In genomic region chr9:43127949-43128348, GRCh38 we compare ENCODE assay signal across 8 cellular contexts.
DNase-seq lines count a peak whose midpoint lies in the region; ATAC-seq and TF ChIP-seq lines count a peak whose summit lies in the region.
"Not testable (repeated sequence)": the region's sequence is repeated elsewhere in the genome, so short reads cannot be mapped to it uniquely, and the experiment has no call there.

No MANE protein-coding gene starts in this region.

- not testable (repeated sequence) for H3K4me3 Mint-ChIP-seq in WTC11, endodermal cell

- H3F3A ChIP-seq in PC-9 (ENCODE audit: insufficient read depth, low read depth); smooth muscle cell (ENCODE audit: low read depth): not testable (repeated sequence)

- not testable (repeated sequence) for H3K4me3 ChIP-seq in A673 (ENCODE audit: low read depth, low read length, poor library complexity, severe bottlenecking); PC-9; endodermal cell (ENCODE audit: low read length); left ventricle myocardium inferior; lower lobe of right lung; smooth muscle cell

- not testable (repeated sequence) for H2AFZ ChIP-seq in PC-9; smooth muscle cell (ENCODE audit: low read depth)

- 0 out of 2 replicates have a peak, but pooled peaks have one; percentile 28 for TF ChIP-seq CTCF in A673 (conservative IDR thresholded peaks at IDR 0.05; ENCODE audit: low read depth, low read length)
- peak; percentile 56 for TF ChIP-seq CTCF in PC-9 (conservative IDR thresholded peaks at IDR 0.05)
- not testable (repeated sequence) for TF ChIP-seq CTCF in WTC11 (IDR thresholded peaks at IDR 0.05)
- peak; percentile 59 for TF ChIP-seq CTCF in endodermal cell (conservative IDR thresholded peaks at IDR 0.05)
- peak; percentile 53 for TF ChIP-seq CTCF in left ventricle myocardium inferior (IDR thresholded peaks at IDR 0.05; ENCODE audit: borderline replicate concordance)
- peak; percentile 15 for TF ChIP-seq CTCF in lower lobe of right lung (IDR thresholded peaks at IDR 0.05)
- peak; percentile 26 for TF ChIP-seq CTCF in smooth muscle cell (IDR thresholded peaks at IDR 0.05; ENCODE audit: borderline replicate concordance, insufficient read depth, poor library complexity, severe bottlenecking)

- not testable (repeated sequence) for H3K79me2 ChIP-seq in PC-9 (ENCODE audit: low read depth); smooth muscle cell (ENCODE audit: low read depth)

- not testable (repeated sequence) for H3K9me3 ChIP-seq in A673 (ENCODE audit: low read depth, low read length, poor library complexity, severe bottlenecking); PC-9 (ENCODE audit: insufficient read depth, low read depth); endodermal cell (ENCODE audit: control insufficient read depth, low read length); left ventricle myocardium inferior (replicated peaks); lower lobe of right lung; smooth muscle cell (replicated peaks; ENCODE audit: low read depth)

- H3K27me3 Mint-ChIP-seq in WTC11 (ENCODE audit: low read depth) (peaks cover 81% of the 10 kb centered on the region), endodermal cell (ENCODE audit: insufficient read depth) (peaks cover 41% of the 10 kb centered on the region)

- peak; percentile 20; the same call in 1 of the 2 replicates for TF ChIP-seq RAD21 in Ishikawa (IDR thresholded peaks at IDR 0.05; ENCODE audit: low read depth)

- not testable (repeated sequence) for H3K4me1 ChIP-seq in A673 (ENCODE audit: insufficient read depth, low read length, poor library complexity, severe bottlenecking); PC-9 (replicated peaks; ENCODE audit: insufficient read depth); endodermal cell (ENCODE audit: control insufficient read depth, insufficient read depth, low read length); lower lobe of right lung; smooth muscle cell (ENCODE audit: low read depth)
- peaks cover 11% of the 10 kb centered on the region for H3K4me1 ChIP-seq in left ventricle myocardium inferior

- BruUV-seq in A673 (replicated peaks; lab: Mats Ljungman, UMichigan); PC-9 (replicated peaks; lab: Mats Ljungman, UMichigan): not testable (repeated sequence)

- H3K4me2 ChIP-seq in PC-9, smooth muscle cell: not testable (repeated sequence)

- H3K4me1 Mint-ChIP-seq in WTC11, endodermal cell: not testable (repeated sequence)

- POLR2A ChIA-PET in A673 (lab: Charles Lee; ENCODE audit: low non-redundant PET); PC-9 (lab: Charles Lee; ENCODE audit: unreplicated experiment); WTC11 (lab: Charles Lee): not testable (repeated sequence)

- not testable (repeated sequence) for H3K36me3 Mint-ChIP-seq in WTC11; endodermal cell (ENCODE audit: low read depth)

- H3K9me2 ChIP-seq in PC-9 (ENCODE audit: insufficient read depth), result not testable (repeated sequence)

- not testable (repeated sequence) for H3K36me3 ChIP-seq in A673 (ENCODE audit: insufficient read depth, low read length, poor library complexity, severe bottlenecking); PC-9 (ENCODE audit: low read depth); endodermal cell (ENCODE audit: control insufficient read depth, insufficient read depth, low read length); left ventricle myocardium inferior; lower lobe of right lung; smooth muscle cell (ENCODE audit: low read depth)

- not testable (repeated sequence) for H4K20me1 ChIP-seq in PC-9 (ENCODE audit: insufficient read depth); smooth muscle cell (ENCODE audit: low read depth)

- H3K27me3 ChIP-seq in A673 (replicated peaks; ENCODE audit: insufficient read depth, low read depth, low read length, poor library complexity); PC-9 (ENCODE audit: insufficient read depth, low read depth); endodermal cell (ENCODE audit: control insufficient read depth, insufficient read depth, low read length, poor library complexity, severe bottlenecking); left ventricle myocardium inferior (ENCODE audit: low read depth); lower lobe of right lung (ENCODE audit: low read depth); smooth muscle cell (ENCODE audit: low read depth): not testable (repeated sequence)

- CTCF ChIA-PET in A673 (lab: Charles Lee); PC-9 (lab: Charles Lee); WTC11 (lab: Charles Lee): not testable (repeated sequence)

- 22% methylated on average over 4 of the region's 4 CpGs; no CpG with 5 or more reads in 1 of the 2 experiments for WGBS in endodermal cell (ENCODE audit: insufficient coverage in 1 of 2, insufficient read length in 1 of 2), 2 experiments
- 78% methylated on average over 1 of the region's 4 CpGs for WGBS in smooth muscle cell (ENCODE audit: low lambda C conversion rate)

- intact Hi-C loops in A673 (cut with micrococcal nuclease; ENCODE audit: unreplicated experiment); PC-9 (cut with micrococcal nuclease; ENCODE audit: unreplicated experiment); left ventricle myocardium inferior (cut with micrococcal nuclease); lower lobe of right lung (cut with DNase I): not testable (repeated sequence)

- H3K27ac ChIP-seq in A673 (ENCODE audit: low read depth, low read length, poor library complexity, severe bottlenecking); PC-9; endodermal cell (ENCODE audit: low read depth, low read length); lower lobe of right lung; smooth muscle cell (ENCODE audit: low read depth): not testable (repeated sequence)
- peak overlapping the region; percentile 82 for H3K27ac ChIP-seq in left ventricle myocardium inferior (replicated peaks)

- H3K9me3 Mint-ChIP-seq in WTC11, endodermal cell: not testable (repeated sequence)

- not testable (repeated sequence) for H3K27ac Mint-ChIP-seq in WTC11, endodermal cell

- not testable (repeated sequence) for DNase-seq in A673 (ENCODE audit: low spot score); PC-9; endodermal cell; left ventricle myocardium inferior; lower lobe of right lung; smooth muscle cell (lab: John Stamatoyannopoulos, UW; ENCODE audit: unreplicated experiment)
- DNase-seq in WTC11 (ENCODE audit: low spot score), result peak; percentile 19

- not testable (repeated sequence) for ATAC-seq in WTC11, lower lobe of right lung

- not testable (repeated sequence) for H3K9ac ChIP-seq in endodermal cell (ENCODE audit: extremely low read depth, low read length, poor library complexity, severe bottlenecking); smooth muscle cell (ENCODE audit: low read depth)

- TF ChIP-seq EP300 in Ishikawa (IDR thresholded peaks at IDR 0.05; ENCODE audit: borderline replicate concordance), result not testable (repeated sequence)
